13 cellular contexts compared by ENCODE assay signal in the genomic region with DNA sequence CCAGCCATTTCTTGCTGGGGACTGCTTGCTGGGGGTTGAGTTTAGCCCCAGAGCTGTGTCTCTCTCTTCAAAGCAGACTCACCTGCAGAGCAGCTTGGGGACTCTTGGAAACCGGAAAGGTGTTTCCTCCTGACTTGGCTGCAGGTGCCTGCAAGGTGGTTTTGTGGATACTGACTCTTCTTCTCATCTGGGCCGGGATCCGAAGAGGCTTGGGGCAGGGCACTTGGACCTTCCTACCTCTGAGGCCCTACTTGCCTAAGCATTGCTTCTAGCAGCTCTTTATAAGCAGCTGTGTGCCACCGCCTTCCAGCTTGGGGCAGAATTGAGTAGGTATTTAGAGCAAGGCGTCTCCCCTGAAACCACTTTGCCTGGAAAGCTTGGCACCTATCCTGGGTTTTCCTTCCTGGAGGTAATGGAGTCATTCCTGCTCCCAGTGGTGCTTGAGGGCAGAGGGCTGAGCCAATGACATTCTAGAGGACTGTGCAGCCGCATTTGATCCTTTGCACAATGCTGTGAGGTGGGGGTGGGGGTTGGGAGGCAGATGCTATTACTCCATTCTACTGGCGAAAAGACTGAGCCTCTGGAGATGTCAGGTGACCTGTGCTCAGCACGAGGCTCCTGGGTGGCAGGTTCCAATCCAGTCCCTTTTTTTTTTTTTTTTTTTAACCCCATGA. TPM values are rescaled to one million over a fixed set of nuclear protein-coding genes. Genes with fewer than 3 reads are reported as not detected.
DNase-seq lines count a peak whose midpoint lies in the region; ATAC-seq, FAIRE-seq and TF ChIP-seq lines count a peak whose summit lies in the region.
"Had no signal": no experiment of that assay in that cellular context is flagged by ENCODE, and none has a peak within 500 bp of the region (broad histone marks: within the 10 kb centered on the region; RNA-seq: fewer than 3 reads in every experiment).

No MANE protein-coding gene starts in this region.

- peak; percentile 44 for FAIRE-seq in keratinocyte (lab: Jason Lieb, UNC)
- FAIRE-seq: colon had no signal

- H3K4me3 ChIP-seq in SJSA1 (no peak overlapping the region), keratinocyte (ENCODE audit: control insufficient read depth in 2 of 3, extremely low read depth in 1 of 3, insufficient read depth in 2 of 3, low read depth in 1 of 3, low read length in 3 of 3) (peak overlapping the region in 1 of 3 experiments; percentile 39), smooth muscle cell (no peak overlapping the region)

- no peaks in the 10 kb centered on the region for H3K27me3 ChIP-seq in SJSA1 (replicated peaks)
- no peaks in the 10 kb centered on the region for H3K27me3 ChIP-seq in keratinocyte (ENCODE audit: control insufficient read depth, extremely low read depth, insufficient read depth, low read length)
- no peaks in the 10 kb centered on the region for H3K27me3 ChIP-seq in smooth muscle cell (ENCODE audit: low read depth)

- no peak overlapping the region for H3K9ac ChIP-seq in keratinocyte (ENCODE audit: control insufficient read depth, extremely low read depth, insufficient read depth, low read length)
- H3K9ac ChIP-seq in smooth muscle cell (ENCODE audit: low read depth) = peak overlapping the region; percentile 94

- H3K4me1 ChIP-seq in SJSA1 (replicated peaks) = peaks cover 72% of the 10 kb centered on the region
- H3K4me1 ChIP-seq in keratinocyte (ENCODE audit: control insufficient read depth, extremely low read depth, insufficient read depth, low read length) = peaks cover 32% of the 10 kb centered on the region
- peaks cover 16% of the 10 kb centered on the region for H3K4me1 ChIP-seq in smooth muscle cell (ENCODE audit: low read depth)

- H2AFZ ChIP-seq in keratinocyte (ENCODE audit: control insufficient read depth, low read length) = no peak overlapping the region
- no peak overlapping the region for H2AFZ ChIP-seq in smooth muscle cell (ENCODE audit: low read depth)

- dilution Hi-C loops in keratinocyte (cut with MboI; ENCODE audit: extremely low pct_ligation_motif_present, low sequenced_read_pairs) = no loop called here

- WGBS in smooth muscle cell (ENCODE audit: low lambda C conversion rate) = 71% methylated on average over 8 of the region's 8 CpGs

- no peaks in the 10 kb centered on the region for H3F3A ChIP-seq in smooth muscle cell (ENCODE audit: low read depth)

- H3K4me2 ChIP-seq in keratinocyte (ENCODE audit: control insufficient read depth, extremely low read depth, insufficient read depth, low read depth, low read length) (peak overlapping the region; percentile 81), smooth muscle cell (peak overlapping the region; percentile 60)

- TF ChIP-seq CTCF in keratinocyte (optimal IDR thresholded peaks at IDR 0.05 in 1 of 3, IDR thresholded peaks at IDR 0.05 in 1 of 3, conservative IDR thresholded peaks at IDR 0.05 in 1 of 3; ENCODE audit: extremely low read depth in 1 of 3, insufficient read depth in 2 of 3, low read length in 3 of 3) (peak in 1 of 3 experiments; percentile 15), smooth muscle cell (IDR thresholded peaks at IDR 0.05; ENCODE audit: borderline replicate concordance, insufficient read depth, poor library complexity, severe bottlenecking) (no peak)

- no peaks in the 10 kb centered on the region for H3K9me1 ChIP-seq in keratinocyte (ENCODE audit: control insufficient read depth, extremely low read depth, insufficient read depth, low read length)

- ATAC-seq in HG02981 (IDR thresholded peaks at IDR 0.05; ENCODE audit: unreplicated experiment) = no peak
- ATAC-seq: activated T-cell treated with anti-CD3 and anti-CD28 coated beads, Interleukin-2, amount 50 U/mL, for 72 hours had no signal

- H3K79me2 ChIP-seq in keratinocyte (ENCODE audit: control insufficient read depth, insufficient read depth, low read length) = peaks cover 11% of the 10 kb centered on the region
- H3K79me2 ChIP-seq in smooth muscle cell (ENCODE audit: low read depth) = peaks cover 12% of the 10 kb centered on the region

- no peaks in the 10 kb centered on the region for H3K9me3 ChIP-seq in SJSA1 (replicated peaks)
- H3K9me3 ChIP-seq in keratinocyte (ENCODE audit: control insufficient read depth, low read depth, low read length) = no peaks in the 10 kb centered on the region
- H3K9me3 ChIP-seq in smooth muscle cell (replicated peaks; ENCODE audit: low read depth) = no peaks in the 10 kb centered on the region

- DNase-seq in DMS 273 (lab: John Stamatoyannopoulos, UW; ENCODE audit: unreplicated experiment) = peak; percentile 24
- no peak for DNase-seq in DMS 273 treated with DMSO at 0.1 percent for 48 hours (lab: John Stamatoyannopoulos, UW)
- peak in 1 of 2 experiments; percentile 36 for DNase-seq in SJSA1 (ENCODE audit: low read depth in 1 of 2, low spot score in 2 of 2)
- DNase-seq in keratinocyte (ENCODE audit: low read depth, low spot score) = peak; percentile 45
- DNase-seq in smooth muscle cell (lab: John Stamatoyannopoulos, UW; ENCODE audit: unreplicated experiment) = no peak
- no peak for DNase-seq in AG08396 (ENCODE audit: low spot score)
- no peak for DNase-seq in RKO (ENCODE audit: low spot score)
- DNase-seq: activated T-cell treated with anti-CD3 and anti-CD28 coated beads, Interleukin-2, amount 50 U/mL, for 72 hours; NCI-H446 treated with DMSO at 0.1 percent for 48 hours had no signal

- H4K20me1 ChIP-seq in keratinocyte (ENCODE audit: control insufficient read depth, extremely low read depth, insufficient read depth, low read length) (no peaks in the 10 kb centered on the region), smooth muscle cell (ENCODE audit: low read depth) (no peaks in the 10 kb centered on the region)

- peak overlapping the region; percentile 99 for H3K27ac ChIP-seq in SJSA1
- H3K27ac ChIP-seq in keratinocyte (ENCODE audit: control insufficient read depth, insufficient read depth, low read length) = peak overlapping the region; percentile 81
- H3K27ac ChIP-seq in smooth muscle cell (ENCODE audit: low read depth) = peak overlapping the region; percentile 98
- H3K27ac ChIP-seq: 22Rv1 had no signal

- H3K36me3 ChIP-seq in SJSA1 = peaks cover 18% of the 10 kb centered on the region
- no peaks in the 10 kb centered on the region for H3K36me3 ChIP-seq in keratinocyte (ENCODE audit: control insufficient read depth in 2 of 2, extremely low read depth in 1 of 2, insufficient read depth in 2 of 2, low read length in 2 of 2)
- H3K36me3 ChIP-seq in smooth muscle cell (ENCODE audit: low read depth) = no peaks in the 10 kb centered on the region

RNA-seq across cellular contexts. Expression of gene CTSZ, which starts 3.4 kb away (rescaled TPM):
- total RNA-seq in SJSA1 (2014; rRNA removed; shearing (Covaris generic)) = 140 and 168 TPM in 2 replicates
- polyA plus RNA-seq in keratinocyte (102 to 171 TPM (median 138 TPM) in 3 replicates), smooth muscle cell (9.4 and 12.7 TPM in 2 replicates)
- 63.5 TPM for polyA plus RNA-seq in keratinocyte (2011; ENCODE audit: low read depth)
- 76.8 and 119 TPM in 2 replicates for polyA plus RNA-seq in keratinocyte (2011; cell fraction: cytosol; rRNA removed)
- polyA plus RNA-seq in keratinocyte (2011; cell fraction: nucleus; rRNA removed) = 133 and 140 TPM in 2 replicates
- polyA plus RNA-seq in keratinocyte (2012; ENCODE audit: low replicate concordance) = 25.5 and 178 TPM in 2 replicates
- 74.1 to 149 TPM (median 79.1 TPM) in 3 replicates for polyA minus RNA-seq in keratinocyte
- 105 TPM for polyA minus RNA-seq in keratinocyte (2011; cell fraction: cytosol; rRNA and poly(A)+ RNA removed)
- polyA minus RNA-seq in keratinocyte (2011; cell fraction: nucleus; rRNA and poly(A)+ RNA removed) = 54.2 and 59.5 TPM in 2 replicates
- total RNA-seq in smooth muscle cell = 151 and 171 TPM in 2 replicates

RNA-seq across cellular contexts. Expression of gene TUBB1, which starts 8.8 kb away (rescaled TPM):
- total RNA-seq in SJSA1 (2014; rRNA removed; shearing (Covaris generic)) = 0.05 TPM in 1 of 2 replicates, not detected in the other
- polyA plus RNA-seq in keratinocyte = 0.03 TPM in 1 of 3 replicates, not detected in the others
- not detected for polyA plus RNA-seq in keratinocyte (2011; ENCODE audit: low read depth)
- not detected in 2 replicates for polyA plus RNA-seq in keratinocyte (2011; cell fraction: cytosol; rRNA removed)
- polyA plus RNA-seq in keratinocyte (2011; cell fraction: nucleus; rRNA removed) = 0.04 TPM in 1 of 2 replicates, not detected in the other
- polyA plus RNA-seq in keratinocyte (2012; ENCODE audit: low replicate concordance) = 0.02 and 0.08 TPM in 2 replicates
- polyA minus RNA-seq in keratinocyte = not detected in 3 replicates
- not detected for polyA minus RNA-seq in keratinocyte (2011; cell fraction: cytosol; rRNA and poly(A)+ RNA removed)
- polyA minus RNA-seq in keratinocyte (2011; cell fraction: nucleus; rRNA and poly(A)+ RNA removed) = not detected in 2 replicates
- total RNA-seq in smooth muscle cell = 0.40 and 0.67 TPM in 2 replicates
- not detected in 2 replicates for polyA plus RNA-seq in smooth muscle cell
- total RNA-seq: activated T-cell treated with anti-CD3 and anti-CD28 coated beads, Interleukin-2, amount 50 U/mL, for 72 hours; T-helper 1 cell treated with Interleukin-12 subunit alpha and Interleukin-12 subunit beta and Interleukin-4 antibody, amounts not matched to agents 30 ng/mL and 1 ng/mL, for 36 hours had no signal

RNA-seq across cellular contexts. Expression of gene ATP5F1E, which starts 21.7 kb away (rescaled TPM):
- total RNA-seq in SJSA1 (2014; rRNA removed; shearing (Covaris generic)) = 47.4 and 48.4 TPM in 2 replicates
- 48.3 to 100 TPM (median 99.7 TPM) in 3 replicates for polyA plus RNA-seq in keratinocyte
- 103 TPM for polyA plus RNA-seq in keratinocyte (2011; ENCODE audit: low read depth)
- polyA plus RNA-seq in keratinocyte (2011; cell fraction: cytosol; rRNA removed) = 59.0 and 59.8 TPM in 2 replicates
- 9.8 and 16.4 TPM in 2 replicates for polyA plus RNA-seq in keratinocyte (2011; cell fraction: nucleus; rRNA removed)
- 71.0 and 118 TPM in 2 replicates for polyA plus RNA-seq in keratinocyte (2012; ENCODE audit: low replicate concordance)
- polyA minus RNA-seq in keratinocyte = 5.2 to 8.3 TPM (median 6.4 TPM) in 3 replicates
- 37.8 TPM for polyA minus RNA-seq in keratinocyte (2011; cell fraction: cytosol; rRNA and poly(A)+ RNA removed)
- polyA minus RNA-seq in keratinocyte (2011; cell fraction: nucleus; rRNA and poly(A)+ RNA removed) = 3.3 and 3.9 TPM in 2 replicates
- total RNA-seq in smooth muscle cell = 48.1 and 48.6 TPM in 2 replicates
- 265 and 280 TPM in 2 replicates for polyA plus RNA-seq in smooth muscle cell

RNA-seq across cellular contexts. Expression of gene NELFCD, which starts 29.4 kb away (rescaled TPM):
- 43.9 and 50.0 TPM in 2 replicates for total RNA-seq in SJSA1 (2014; rRNA removed; shearing (Covaris generic))
- polyA plus RNA-seq in keratinocyte (59.7 to 105 TPM (median 68.5 TPM) in 3 replicates), smooth muscle cell (40.3 and 44.9 TPM in 2 replicates)
- polyA plus RNA-seq in keratinocyte (2011; ENCODE audit: low read depth) = 93.9 TPM
- polyA plus RNA-seq in keratinocyte (2011; cell fraction: cytosol; rRNA removed) = 83.6 and 87.1 TPM in 2 replicates
- polyA plus RNA-seq in keratinocyte (2011; cell fraction: nucleus; rRNA removed) = 98.2 and 131 TPM in 2 replicates
- polyA plus RNA-seq in keratinocyte (2012; ENCODE audit: low replicate concordance) = 48.8 and 62.0 TPM in 2 replicates
- 53.2 to 86.3 TPM (median 75.3 TPM) in 3 replicates for polyA minus RNA-seq in keratinocyte
- polyA minus RNA-seq in keratinocyte (2011; cell fraction: cytosol; rRNA and poly(A)+ RNA removed) = 29.9 TPM
- polyA minus RNA-seq in keratinocyte (2011; cell fraction: nucleus; rRNA and poly(A)+ RNA removed) = 20.0 and 32.0 TPM in 2 replicates
- total RNA-seq in smooth muscle cell = 25.4 and 27.6 TPM in 2 replicates

RNA-seq across cellular contexts. Expression of gene PRELID3B, which starts 32.1 kb away (rescaled TPM):
- 102 and 127 TPM in 2 replicates for total RNA-seq in SJSA1 (2014; rRNA removed; shearing (Covaris generic))
- polyA plus RNA-seq in keratinocyte = 70.7 to 86.9 TPM (median 75.3 TPM) in 3 replicates
- 211 TPM for polyA plus RNA-seq in keratinocyte (2011; ENCODE audit: low read depth)
- 66.1 and 129 TPM in 2 replicates for polyA plus RNA-seq in keratinocyte (2011; cell fraction: cytosol; rRNA removed)
- 26.8 and 42.0 TPM in 2 replicates for polyA plus RNA-seq in keratinocyte (2011; cell fraction: nucleus; rRNA removed)
- polyA plus RNA-seq in keratinocyte (2012; ENCODE audit: low replicate concordance) = 79.1 and 112 TPM in 2 replicates
- polyA minus RNA-seq in keratinocyte = 90.1 to 126 TPM (median 96.3 TPM) in 3 replicates
- polyA minus RNA-seq in keratinocyte (2011; cell fraction: cytosol; rRNA and poly(A)+ RNA removed) = 106 TPM
- polyA minus RNA-seq in keratinocyte (2011; cell fraction: nucleus; rRNA and poly(A)+ RNA removed) = 26.6 and 32.0 TPM in 2 replicates
- 39.1 and 44.9 TPM in 2 replicates for total RNA-seq in smooth muscle cell
- polyA plus RNA-seq in smooth muscle cell = 20.9 and 25.8 TPM in 2 replicates

Comparison
In these comparisons a context has a peak if more than half of its experiments do, and no peak if none do; other contexts are left out.
1. DNase-seq: peak in DMS 273 (single experiment) and keratinocyte (single experiment); none in DMS 273 treated with DMSO at 0.1 percent for 48 hours (single experiment), smooth muscle cell (single experiment), AG08396 (single experiment) and RKO (single experiment).
2. Peak in every context shown above with its lines, with median percentiles within 50 percentile points of each other: H3K27ac ChIP-seq.